In genomic region chr19:11528551-11529341, GRCh38 we compare ENCODE assay signal across 8 cellular contexts. TPM values are rescaled to one million over a fixed set of nuclear protein-coding genes. Genes with fewer than 3 reads are reported as not detected.
DNase-seq lines count a peak whose midpoint lies in the region; ATAC-seq and TF ChIP-seq lines count a peak whose summit lies in the region.

Gene ECSIT (minus strand): TSS chr19:11529134. CDS start chr19:11519170, 9,964 bp downstream.

- DNase-seq in AG04450 (ENCODE audit: low read depth, low spot score) (peak; percentile 97), NCI-H345 (lab: John Stamatoyannopoulos, UW) (peak; percentile 84), activated B cell treated with CpG ODN at 0.5 μM for 24 hours (peak; percentile 81), caudate nucleus (lab: John Stamatoyannopoulos, UW) (peak; percentile 33 to 99 (median 95)), immature natural killer cell (peak; percentile 92 to 93 (median 92)), smooth muscle cell of the brain vasculature (ENCODE audit: low read depth, low spot score) (peak; percentile 96)

- intact Hi-C loops in activated B cell treated with CpG ODN at 0.5 μM for 24 hours (cut with micrococcal nuclease), result loop anchor here (1.0 to 2.0 kb wide), 4 partner anchors 23 to 93 kb away; partner anchors contain the start of genes ODAD3, PRKCSH, ZNF627 and ZNF653

- CTCF ChIA-PET in AG04450 (lab: Charles Lee) (interaction anchor here (1.4 kb wide), 1 partner anchor 8 kb away, joined by 5 read pairs; no protein-coding TSS in a partner anchor), activated B cell treated with CpG ODN at 0.5 μM for 24 hours (lab: Charles Lee) (interaction anchor here (1.3 kb wide), 1 partner anchor 153 kb away, joined by 4 read pairs; no protein-coding TSS in a partner anchor)

- POLR2A ChIA-PET in AG04450 (lab: Yijun Ruan, JAX), result interaction anchor here (0.5 to 1.4 kb wide), 6 partner anchors 10 to 1063 kb away, joined by 3 to 7 read pairs (median 4); partner anchors contain the start of genes CCDC159, CNN1, ELOF1 and TMEM205
- POLR2A ChIA-PET in activated B cell treated with CpG ODN at 0.5 μM for 24 hours (lab: Charles Lee), result interaction anchor here (0.6 to 2.3 kb wide), 13 partner anchors 19 to 154 kb away, joined by 3 to 20 read pairs (median 3); partner anchors contain the start of genes ELOF1, SWSAP1 and ZNF653

- peaks cover 12% of the 10 kb centered on the region for H3K36me3 Mint-ChIP-seq in activated B cell treated with CpG ODN at 0.5 μM for 24 hours (ENCODE audit: low read depth)
- H3K36me3 Mint-ChIP-seq in immature natural killer cell, result peaks cover 0 to 4% (median 3%) of the 10 kb centered on the region in 3 donors

- H3K9me3 ChIP-seq in AG04450 (ENCODE audit: control insufficient read depth, insufficient read depth, low read length), result no peaks in the 10 kb centered on the region; the same call in 1 of the 2 replicates

- peak within 1 kb of the TSS; percentile 93 for H3K4me3 Mint-ChIP-seq in activated B cell treated with CpG ODN at 0.5 μM for 24 hours
- peak within 1 kb of the TSS; percentile 92 to 98 (median 96) for H3K4me3 Mint-ChIP-seq in immature natural killer cell

- H3K27me3 Mint-ChIP-seq in activated B cell treated with CpG ODN at 0.5 μM for 24 hours, result no peaks in the 10 kb centered on the region
- H3K27me3 Mint-ChIP-seq in immature natural killer cell (ENCODE audit: low read depth in 3 of 3), result peaks cover 3 to 5% (median 4%) of the 10 kb centered on the region in 3 donors

- H3K4me1 Mint-ChIP-seq in activated B cell treated with CpG ODN at 0.5 μM for 24 hours (peaks cover 13% of the 10 kb centered on the region), immature natural killer cell (peaks cover 20 to 22% of the 10 kb centered on the region in 2 donors)

- no peaks in the 10 kb centered on the region for H3K9me3 Mint-ChIP-seq in activated B cell treated with CpG ODN at 0.5 μM for 24 hours
- no peaks in the 10 kb centered on the region for H3K9me3 Mint-ChIP-seq in immature natural killer cell

- no peaks in the 10 kb centered on the region for H3K27me3 ChIP-seq in AG04450 (ENCODE audit: control insufficient read depth, insufficient read depth, low read length)

- TF ChIP-seq POLR2A in GM18951 (IDR thresholded peaks at IDR 0.05; ENCODE audit: extremely low read depth, insufficient read depth, insufficient read length), result peak; percentile 66

- TF ChIP-seq CTCF in AG04450 (IDR thresholded peaks at IDR 0.05; ENCODE audit: low read depth, low read length) (no peak), activated B cell treated with CpG ODN at 0.5 μM for 24 hours (IDR thresholded peaks at IDR 0.05) (no peak)

- H3K27ac ChIP-seq in AG04450 (ENCODE audit: low read depth, low read length) (peak within 1 kb of the TSS; percentile 83), caudate nucleus (ENCODE audit: low read depth, low read length) (peak within 1 kb of the TSS; percentile 84)

- in situ Hi-C loops in GM18951 (cut with MboI; ENCODE audit: low sequenced_read_pairs, unreplicated experiment), result no loop called here

- H3K27ac Mint-ChIP-seq in activated B cell treated with CpG ODN at 0.5 μM for 24 hours (peak within 1 kb of the TSS; percentile 89), immature natural killer cell (peak within 1 kb of the TSS; percentile 83 to 97 (median 95))

- H3K4me3 ChIP-seq in AG04450 (ENCODE audit: low read depth, low read length), result peak within 1 kb of the TSS; percentile 80

- ATAC-seq in HG03196 (IDR thresholded peaks at IDR 0.05; ENCODE audit: unreplicated experiment), result peak; percentile 94
- ATAC-seq in activated B cell treated with CpG ODN at 0.5 μM for 24 hours (ENCODE audit: low read depth), result peak; percentile 99

RNA-seq across cellular contexts. Expression of gene ECSIT, which starts in this region (rescaled TPM):
- 28.2 and 29.3 TPM in 2 replicates for polyA plus RNA-seq in AG04450 (2011; rRNA removed)
- polyA minus RNA-seq in AG04450 (2011; rRNA and poly(A)+ RNA removed), result 55.4 and 56.3 TPM in 2 replicates
- total RNA-seq in activated B cell treated with CpG ODN at 0.5 μM for 24 hours, result 49.3 and 54.2 TPM in 2 replicates
- 10 to 100 TPM; 25.6 to 29.4 (median 26.2) TPM for polyA plus RNA-seq in immature natural killer cell

Comparison
In these comparisons a context has a peak if more than half of its experiments do, and no peak if none do; other contexts are left out.
1. Peak in every context shown above with its lines: DNase-seq, ATAC-seq, H3K4me3 ChIP-seq and H3K27ac ChIP-seq.